In genomic region chr4:706083-706633, GRCh38 we compare ENCODE assay signal across 7 cellular contexts. TPM values are rescaled to one million over a fixed set of nuclear protein-coding genes. Genes with fewer than 3 reads are reported as not detected.
DNase-seq lines count a peak whose midpoint lies in the region; ATAC-seq and TF ChIP-seq lines count a peak whose summit lies in the region.
"Not testable (repeated sequence)": the region's sequence is repeated elsewhere in the genome, so short reads cannot be mapped to it uniquely, and the experiment has no call there.

No MANE protein-coding gene starts in this region.

- not testable (repeated sequence) for H3K27ac Mint-ChIP-seq in activated CD8-positive, alpha-beta T cell treated with anti-CD3 and anti-CD28 coated beads, Interleukin-2, amount 10 ng/mL, durations not matched to agents 7 days and 5 days

- DNase-seq in GM12864 (ENCODE audit: low read depth); MG63; activated CD8-positive, alpha-beta T cell treated with anti-CD3 and anti-CD28 coated beads, Interleukin-2, amount 10 ng/mL, durations not matched to agents 7 days and 5 days; colonic mucosa; left ventricle myocardium inferior: not testable (repeated sequence)

- CTCF ChIA-PET in activated CD8-positive, alpha-beta T cell treated with anti-CD3 and anti-CD28 coated beads, Interleukin-2, amount 10 ng/mL, durations not matched to agents 7 days and 5 days (lab: Charles Lee), result not testable (repeated sequence)

- peak overlapping the region; percentile 25 for H3K4me3 Mint-ChIP-seq in activated CD8-positive, alpha-beta T cell treated with anti-CD3 and anti-CD28 coated beads, Interleukin-2, amount 10 ng/mL, durations not matched to agents 7 days and 5 days

- H3K36me3 Mint-ChIP-seq in activated CD8-positive, alpha-beta T cell treated with anti-CD3 and anti-CD28 coated beads, Interleukin-2, amount 10 ng/mL, durations not matched to agents 7 days and 5 days (ENCODE audit: low read depth), result peaks cover 18% of the 10 kb centered on the region

- not testable (repeated sequence) for H3K36me3 ChIP-seq in MG63; colonic mucosa; left ventricle myocardium inferior; mucosa of rectum (ENCODE audit: control insufficient read depth in 2 of 2, insufficient read depth in 2 of 2, low read length in 2 of 2)

- not testable (repeated sequence) for ATAC-seq in activated CD8-positive, alpha-beta T cell treated with anti-CD3 and anti-CD28 coated beads, Interleukin-2, amount 10 ng/mL, durations not matched to agents 7 days and 5 days

- not testable (repeated sequence) for H3K9me3 Mint-ChIP-seq in activated CD8-positive, alpha-beta T cell treated with anti-CD3 and anti-CD28 coated beads, Interleukin-2, amount 10 ng/mL, durations not matched to agents 7 days and 5 days (ENCODE audit: insufficient read depth)

- peak overlapping the region; percentile 81 to 97 for H3K9ac ChIP-seq in colonic mucosa (ENCODE audit: low read depth in 2 of 2, low read length in 2 of 2)
- peak overlapping the region; percentile 91 to 96 for H3K9ac ChIP-seq in mucosa of rectum (ENCODE audit: low read depth in 1 of 2, low read length in 2 of 2)

- H3K4me1 Mint-ChIP-seq in activated CD8-positive, alpha-beta T cell treated with anti-CD3 and anti-CD28 coated beads, Interleukin-2, amount 10 ng/mL, durations not matched to agents 7 days and 5 days (ENCODE audit: low read depth), result peaks cover 13% of the 10 kb centered on the region

- TF ChIP-seq CTCF in GM12864 (IDR thresholded peaks at IDR 0.05; ENCODE audit: low read depth, low read length, missing control alignments); colonic mucosa (IDR thresholded peaks at IDR 0.05); left ventricle myocardium inferior (IDR thresholded peaks at IDR 0.05; ENCODE audit: borderline replicate concordance): not testable (repeated sequence)

- not testable (repeated sequence) for H3K9me3 ChIP-seq in MG63; colonic mucosa; left ventricle myocardium inferior (replicated peaks); mucosa of rectum (ENCODE audit: control insufficient read depth in 2 of 2, low read length in 2 of 2)

- intact Hi-C loops in colonic mucosa (cut with DNase I); left ventricle myocardium inferior (cut with micrococcal nuclease): not testable (repeated sequence)

- H3K4me3 ChIP-seq in GM12864 (ENCODE audit: low read depth, low read length) (peak overlapping the region; percentile 98), MG63 (peak overlapping the region; percentile 63), colonic mucosa (peak overlapping the region; percentile 94), left ventricle myocardium inferior (peak overlapping the region; percentile 99), mucosa of rectum (ENCODE audit: low read length in 2 of 2) (peak overlapping the region; percentile 78 to 85), skin epidermis (peak overlapping the region; percentile 66 to 100 (median 92))

- POLR2A ChIA-PET in activated CD8-positive, alpha-beta T cell treated with anti-CD3 and anti-CD28 coated beads, Interleukin-2, amount 10 ng/mL, durations not matched to agents 7 days and 5 days (lab: Charles Lee), result not testable (repeated sequence)

- peak overlapping the region; percentile 83 for H3K27ac ChIP-seq in colonic mucosa
- H3K27ac ChIP-seq in left ventricle myocardium inferior (replicated peaks), result peak overlapping the region; percentile 87
- H3K27ac ChIP-seq in mucosa of rectum (ENCODE audit: low read depth in 2 of 2, low read length in 2 of 2), result peak overlapping the region; percentile 68 to 76
- peak overlapping the region; percentile 92 to 99 (median 97) for H3K27ac ChIP-seq in skin epidermis

- H3K27me3 Mint-ChIP-seq in activated CD8-positive, alpha-beta T cell treated with anti-CD3 and anti-CD28 coated beads, Interleukin-2, amount 10 ng/mL, durations not matched to agents 7 days and 5 days (ENCODE audit: low read depth), result not testable (repeated sequence)

- not testable (repeated sequence) for H3K27me3 ChIP-seq in MG63; colonic mucosa; left ventricle myocardium inferior (ENCODE audit: low read depth); mucosa of rectum (ENCODE audit: control insufficient read depth in 2 of 2, insufficient read depth in 2 of 2, low read length in 2 of 2)

- H3K4me1 ChIP-seq in colonic mucosa, result not testable (repeated sequence)
- peaks cover 40% of the 10 kb centered on the region for H3K4me1 ChIP-seq in left ventricle myocardium inferior
- peaks cover 16 to 17% of the 10 kb centered on the region in 2 donors for H3K4me1 ChIP-seq in mucosa of rectum (ENCODE audit: control insufficient read depth in 2 of 2, insufficient read depth in 2 of 2, low read length in 2 of 2)

RNA-seq across cellular contexts. Expression of gene PCGF3, which starts 0.5 kb away (rescaled TPM):
- 9.9 and 25.5 TPM in 2 replicates for total RNA-seq in MG63 (2014; rRNA removed; shearing (Covaris generic); ENCODE audit: low replicate concordance)
- 10 to 100 TPM; 33.5 to 36.2 TPM for total RNA-seq in activated CD8-positive, alpha-beta T cell treated with anti-CD3 and anti-CD28 coated beads, Interleukin-2, amount 10 ng/mL, durations not matched to agents 7 days and 5 days
- total RNA-seq in colonic mucosa, result 10 to 100 TPM; 50.8 to 53.2 TPM
- 21.5 TPM for total RNA-seq in left ventricle myocardium inferior

RNA-seq across cellular contexts. Expression of gene SLC49A3, which starts 17.2 kb away (rescaled TPM):
- 0.49 TPM in 1 of 2 replicates, not detected in the other for total RNA-seq in MG63 (2014; rRNA removed; shearing (Covaris generic); ENCODE audit: low replicate concordance)
- total RNA-seq in activated CD8-positive, alpha-beta T cell treated with anti-CD3 and anti-CD28 coated beads, Interleukin-2, amount 10 ng/mL, durations not matched to agents 7 days and 5 days, result under 1 TPM; 0.37 to 0.89 TPM
- total RNA-seq in colonic mucosa (1 to 10 TPM; 7.1 to 8.4 TPM), left ventricle myocardium inferior (12.0 TPM)

RNA-seq across cellular contexts. Expression of gene MYL5, which starts 31.8 kb away (rescaled TPM):
- 1.2 TPM in 1 of 2 replicates, not detected in the other for total RNA-seq in MG63 (2014; rRNA removed; shearing (Covaris generic); ENCODE audit: low replicate concordance)
- 10 to 100 TPM; 11.6 to 19.3 TPM for total RNA-seq in activated CD8-positive, alpha-beta T cell treated with anti-CD3 and anti-CD28 coated beads, Interleukin-2, amount 10 ng/mL, durations not matched to agents 7 days and 5 days
- total RNA-seq in colonic mucosa, result 10 to 100 TPM; 17.3 to 53.6 TPM
- total RNA-seq in left ventricle myocardium inferior, result 4.5 TPM

RNA-seq across cellular contexts. Expression of gene ATP5ME, which starts 32.1 kb away (rescaled TPM):
- total RNA-seq in MG63 (2014; rRNA removed; shearing (Covaris generic); ENCODE audit: low replicate concordance), result 183 TPM in 1 of 2 replicates, not detected in the other
- 100 to 1,000 TPM; 243 to 267 TPM for total RNA-seq in activated CD8-positive, alpha-beta T cell treated with anti-CD3 and anti-CD28 coated beads, Interleukin-2, amount 10 ng/mL, durations not matched to agents 7 days and 5 days
- total RNA-seq in colonic mucosa, result 100 to 1,000 TPM; 416 to 553 TPM
- total RNA-seq in left ventricle myocardium inferior, result 914 TPM
